In the genomic region with DNA sequence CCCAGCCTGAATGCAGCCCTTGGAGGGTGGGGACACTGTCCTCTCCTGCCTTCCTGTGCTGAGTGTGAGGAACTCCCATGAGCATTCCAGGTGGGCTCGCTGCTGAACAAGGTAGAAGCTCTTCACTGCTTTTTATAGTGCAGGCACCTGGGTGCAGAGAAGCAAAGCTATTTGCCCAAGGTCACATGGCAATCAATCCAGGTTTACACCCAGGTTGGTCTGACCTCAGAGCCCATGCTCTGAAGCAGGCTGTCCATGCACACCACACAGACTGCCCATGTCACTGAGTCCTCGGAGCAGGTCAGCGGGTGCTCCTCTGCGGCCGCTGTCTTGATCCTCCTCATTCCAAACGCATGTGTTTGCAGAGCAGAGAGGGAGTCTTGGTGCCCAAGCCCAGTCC, we compare ENCODE assay signal across 22 cellular contexts.
DNase-seq lines count a peak whose midpoint lies in the region; ATAC-seq, FAIRE-seq and TF ChIP-seq lines count a peak whose summit lies in the region.
"Had no signal": no experiment of that assay in that cellular context is flagged by ENCODE, and none has a peak within 500 bp of the region (broad histone marks: within the 10 kb centered on the region; RNA-seq: fewer than 3 reads in every experiment).

No MANE protein-coding gene starts in this region.

- no peak for ATAC-seq in HG02973 (IDR thresholded peaks at IDR 0.05; ENCODE audit: unreplicated experiment)
- no peak for ATAC-seq in activated CD8-positive, alpha-beta T cell treated with anti-CD3 and anti-CD28 coated beads for 36 hours
- ATAC-seq: HCT116, Panc1 had no signal

- peak overlapping the region; percentile 27; the same call in 1 of the 2 replicates for H2BK12ac ChIP-seq in H1 (ENCODE audit: low read depth, low read length)

- H3K4me1 Mint-ChIP-seq in activated CD8-positive, alpha-beta T cell treated with anti-CD3 and anti-CD28 coated beads for 36 hours (ENCODE audit: low read depth), result no peaks in the 10 kb centered on the region
- H3K4me1 Mint-ChIP-seq: B cell; CD14-positive monocyte; CD8-positive, alpha-beta memory T cell had no signal

- TF ChIP-seq POLR2A in H1 (IDR thresholded peaks at IDR 0.05; ENCODE audit: control extremely low read depth in 1 of 2, low read depth in 2 of 2, low read length in 2 of 2), result no peak

- H2BK120ac ChIP-seq in H1 (replicated peaks; ENCODE audit: low read depth, low read length), result no peak overlapping the region

- 95% methylated on average over 6 of the region's 6 CpGs; no CpG with 5 or more reads in 1 of the 2 experiments for WGBS in H1 (ENCODE audit: extremely low coverage in 1 of 2, insufficient coverage in 1 of 2, insufficient read length in 1 of 2, insufficient replicate concordance in 2 of 2, low coverage in 1 of 2, low lambda C conversion rate in 2 of 2, missing lambda C conversion rate in 1 of 2), 2 experiments

- no peaks in the 10 kb centered on the region for H3K79me2 ChIP-seq in H1 (ENCODE audit: control insufficient read depth in 1 of 2, insufficient read depth in 2 of 2, low read length in 2 of 2)

- no peak overlapping the region for H2BK20ac ChIP-seq in H1 (ENCODE audit: low read length)

- H4K91ac ChIP-seq in H1 (replicated peaks; ENCODE audit: insufficient read length, low read length), result peak overlapping the region; percentile 84

- no peaks in the 10 kb centered on the region for H3K36me3 ChIP-seq in H1 (ENCODE audit: control insufficient read depth in 2 of 4, insufficient read depth in 4 of 4, low read length in 3 of 4)

- no peak overlapping the region for H3K9ac ChIP-seq in H1 (replicated peaks in 1 of 4; ENCODE audit: extremely low read depth in 1 of 4, low read depth in 3 of 4, low read length in 3 of 4)

- TF ChIP-seq EP300 in H1 (IDR thresholded peaks at IDR 0.05; ENCODE audit: borderline replicate concordance in 1 of 2, low read depth in 2 of 2, low read length in 2 of 2), result no peak

- POLR2A ChIA-PET in H1 (lab: Charles Lee; ENCODE audit: partially characterized antibody), result no interaction called here
- POLR2A ChIA-PET in activated CD8-positive, alpha-beta T cell treated with anti-CD3 and anti-CD28 coated beads for 36 hours (lab: Charles Lee), result no interaction called here

- no peaks in the 10 kb centered on the region for H3K9me3 ChIP-seq in H1 (ENCODE audit: insufficient read depth in 2 of 2, low read depth in 1 of 2, low read length in 1 of 2)

- FAIRE-seq in H1 (lab: Jason Lieb, UNC), result no peak
- FAIRE-seq: G401.6 had no signal

- peak; percentile 43 for DNase-seq in DMS53 (lab: John Stamatoyannopoulos, UW)
- no peak for DNase-seq in DMS53 treated with DMSO at 0.1 percent for 48 hours (lab: John Stamatoyannopoulos, UW; ENCODE audit: unreplicated experiment)
- DNase-seq in NCI-H345 treated with DMSO at 0.1 percent for 48 hours (lab: John Stamatoyannopoulos, UW; ENCODE audit: unreplicated experiment), result peak; percentile 26
- no peak for DNase-seq in H1 (ENCODE audit: low read depth in 1 of 2, low spot score in 2 of 2)
- no peak for DNase-seq in H4 (ENCODE audit: low spot score)
- DNase-seq in activated CD8-positive, alpha-beta T cell treated with anti-CD3 and anti-CD28 coated beads for 36 hours, result no peak
- DNase-seq: Calu3; CD8-positive, alpha-beta memory T cell; GOT3; Karpas-422; NCI-H1436 treated with DMSO at 0.1 percent for 48 hours; NCI-H2107; NCI-H446 treated with DMSO at 0.1 percent for 48 hours; SHP77 treated with DMSO at 0.1 percent for 48 hours had no signal

- H3K4ac ChIP-seq in H1 (replicated peaks; ENCODE audit: insufficient read length, low read depth, low read length), result peak overlapping the region; percentile 50

- H3K9me3 Mint-ChIP-seq in activated CD8-positive, alpha-beta T cell treated with anti-CD3 and anti-CD28 coated beads for 36 hours, result no peaks in the 10 kb centered on the region
- H3K9me3 Mint-ChIP-seq: CD14-positive monocyte; CD8-positive, alpha-beta memory T cell had no signal

- intact Hi-C loops in activated CD8-positive, alpha-beta T cell treated with anti-CD3 and anti-CD28 coated beads for 36 hours (cut with micrococcal nuclease), result no loop called here

- no peak overlapping the region for H3K14ac ChIP-seq in H1 (ENCODE audit: insufficient read length)

- H3K18ac ChIP-seq in H1 (ENCODE audit: extremely low read depth, low read length), result no peak overlapping the region; the same call in 1 of the 2 replicates

- H2AK5ac ChIP-seq in H1 (ENCODE audit: low read depth, low read length), result no peak overlapping the region; the same call in 1 of the 2 replicates

- no peak overlapping the region for H3K23ac ChIP-seq in H1 (ENCODE audit: insufficient read length)

- H4K5ac ChIP-seq in H1 (ENCODE audit: insufficient read length, low read depth, low read length), result no peak overlapping the region

- no peaks in the 10 kb centered on the region for H3K27me3 ChIP-seq in H1 (replicated peaks in 1 of 4; ENCODE audit: control insufficient read depth in 3 of 4, extremely low read depth in 1 of 4, insufficient read depth in 3 of 4, low read length in 3 of 4)

- H2BK15ac ChIP-seq in H1 (ENCODE audit: low read length), result no peak overlapping the region

- CTCF ChIA-PET in H1 (lab: Charles Lee; ENCODE audit: partially characterized antibody), result interaction anchor here (0.6 to 2.5 kb wide), 2 partner anchors 10 to 38 kb away, joined by 3 to 7 read pairs; no protein-coding TSS in a partner anchor
- CTCF ChIA-PET in activated CD8-positive, alpha-beta T cell treated with anti-CD3 and anti-CD28 coated beads for 36 hours (lab: Charles Lee), result no interaction called here

- H2AFZ ChIP-seq in H1 (ENCODE audit: low read length), result no peak overlapping the region

- H3K56ac ChIP-seq in H1 (replicated peaks; ENCODE audit: insufficient read length, low read depth, low read length), result no peak overlapping the region

- H3K27ac Mint-ChIP-seq in activated CD8-positive, alpha-beta T cell treated with anti-CD3 and anti-CD28 coated beads for 36 hours, result no peak overlapping the region
- H3K27ac Mint-ChIP-seq: B cell; CD14-positive monocyte; CD8-positive, alpha-beta memory T cell had no signal

- no peak overlapping the region for H3K4me2 ChIP-seq in H1 (ENCODE audit: insufficient read depth in 1 of 2, low read depth in 2 of 2, low read length in 2 of 2)

- no peaks in the 10 kb centered on the region; a peak in 1 of 7 replicates for H3K4me1 ChIP-seq in H1 (replicated peaks in 1 of 4; ENCODE audit: control insufficient read depth in 3 of 4, insufficient read depth in 4 of 4, low read length in 3 of 4)

- TF ChIP-seq RAD21 in H1 (IDR thresholded peaks at IDR 0.05 in 1 of 2, conservative IDR thresholded peaks at IDR 0.05 in 1 of 2; ENCODE audit: low read depth in 2 of 2, low read length in 2 of 2), result no peak

- no peak overlapping the region for H3K4me3 ChIP-seq in H1 (ENCODE audit: extremely low read depth in 1 of 4, insufficient read depth in 2 of 4, low read depth in 3 of 4, low read length in 4 of 4)
- H3K4me3 ChIP-seq: SK-N-MC had no signal

- no peak overlapping the region for H2BK5ac ChIP-seq in H1 (ENCODE audit: low read depth, low read length)

- no peak for TF ChIP-seq CTCF in H1 (IDR thresholded peaks at IDR 0.05; ENCODE audit: control extremely low read depth in 1 of 3, insufficient read depth in 1 of 3, low read depth in 1 of 3, low read length in 3 of 3)
- no peak for TF ChIP-seq CTCF in activated CD8-positive, alpha-beta T cell treated with anti-CD3 and anti-CD28 coated beads for 36 hours (IDR thresholded peaks at IDR 0.05)

- no peaks in the 10 kb centered on the region for H3K36me3 Mint-ChIP-seq in activated CD8-positive, alpha-beta T cell treated with anti-CD3 and anti-CD28 coated beads for 36 hours (ENCODE audit: low read depth)
- H3K36me3 Mint-ChIP-seq: CD14-positive monocyte; CD8-positive, alpha-beta memory T cell had no signal

- H4K20me1 ChIP-seq in H1 (replicated peaks in 1 of 2; ENCODE audit: control insufficient read depth in 1 of 2, insufficient read depth in 2 of 2, low read length in 2 of 2), result peaks cover 0 to 2% of the 10 kb centered on the region in 2 experiments

- H3K27me3 Mint-ChIP-seq in activated CD8-positive, alpha-beta T cell treated with anti-CD3 and anti-CD28 coated beads for 36 hours, result no peaks in the 10 kb centered on the region
- H3K27me3 Mint-ChIP-seq: B cell had no signal

- H3K27ac ChIP-seq in H1 (ENCODE audit: low read depth, low read length), result no peak overlapping the region
- H3K27ac ChIP-seq: 22Rv1, SK-N-MC had no signal

- H3K4me3 Mint-ChIP-seq in activated CD8-positive, alpha-beta T cell treated with anti-CD3 and anti-CD28 coated beads for 36 hours, result no peak overlapping the region
- H3K4me3 Mint-ChIP-seq: B cell; CD14-positive monocyte; CD8-positive, alpha-beta memory T cell had no signal

- no peaks in the 10 kb centered on the region for H3K79me1 ChIP-seq in H1 (ENCODE audit: low read depth, low read length)

- H4K8ac ChIP-seq in H1 (ENCODE audit: extremely low read depth, insufficient read depth, low read length), result peak overlapping the region; percentile 86; the same call in 1 of the 2 replicates

- no peaks in the 10 kb centered on the region for H3K23me2 ChIP-seq in H1 (ENCODE audit: low read depth, low read length)

TF ChIP-seq in H1, 55 proteins besides CTCF, POLR2A, EP300 and RAD21:
- TF ChIP-seq RNF2 (IDR thresholded peaks at IDR 0.05; ENCODE audit: borderline replicate concordance, low read depth, low read length, missing control alignments, poor library complexity, severe bottlenecking), result no peak
- TF ChIP-seq EGR1 (IDR thresholded peaks at IDR 0.05; ENCODE audit: borderline replicate concordance, low read depth, low read length), result no peak
- TF ChIP-seq ASH2L (IDR thresholded peaks at IDR 0.05; ENCODE audit: low read length), result no peak

Comparison
In these comparisons a context has a peak if more than half of its experiments do, and no peak if none do; other contexts are left out.
1. DNase-seq: peak in DMS53 (single experiment) and NCI-H345 treated with DMSO at 0.1 percent for 48 hours (single experiment); none in DMS53 treated with DMSO at 0.1 percent for 48 hours (single experiment), H1 (0 of 2), H4 (single experiment) and activated CD8-positive, alpha-beta T cell treated with anti-CD3 and anti-CD28 coated beads for 36 hours (single experiment).